ENCODE assay signal across 13 cellular contexts in the genomic region with DNA sequence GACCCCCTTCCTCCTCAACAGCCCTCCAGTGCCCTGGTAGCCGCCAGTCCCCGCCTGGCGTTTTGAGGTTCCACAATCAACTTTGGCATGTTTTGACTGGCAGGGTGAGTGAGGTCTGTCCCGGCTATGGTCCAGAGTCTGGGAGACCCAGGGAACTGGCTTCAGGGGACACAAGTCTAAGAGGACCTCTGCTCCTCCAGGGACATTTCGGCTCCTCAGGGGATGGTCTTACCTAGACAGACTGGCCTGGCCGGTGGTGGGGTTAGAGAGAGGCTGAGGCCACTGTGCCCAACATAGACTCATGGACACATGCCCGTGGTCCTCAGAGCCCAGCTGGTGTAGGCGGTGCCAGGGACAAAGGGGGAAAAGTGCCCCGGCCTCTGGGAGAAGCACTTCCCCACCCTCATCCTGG. TPM values are rescaled to one million over a fixed set of nuclear protein-coding genes. Genes with fewer than 3 reads are reported as not detected.
A peak's percentile ranks its signal among the peaks of the same experiment; 100 is the strongest.
DNase-seq lines count a peak whose midpoint lies in the region; ATAC-seq and TF ChIP-seq lines count a peak whose summit lies in the region.
"Had no signal": no experiment of that assay in that cellular context is flagged by ENCODE, and none has a peak within 500 bp of the region (broad histone marks: within the 10 kb centered on the region; RNA-seq: fewer than 3 reads in every experiment).

No MANE protein-coding gene starts in this region.

- TF ChIP-seq EP300 in transverse colon (IDR thresholded peaks at IDR 0.05; ENCODE audit: low read depth), result no peak

- H3K4me1 Mint-ChIP-seq in activated B cell treated with CpG ODN at 0.5 μM for 24 hours, result peaks cover 78% of the 10 kb centered on the region
- H3K4me1 Mint-ChIP-seq in immature natural killer cell, result peaks cover 70 to 72% of the 10 kb centered on the region in 2 donors

- no peak for ATAC-seq in activated B cell treated with CpG ODN at 0.5 μM for 24 hours (ENCODE audit: low read depth)
- ATAC-seq: left cardiac atrium had no signal

- POLR2A ChIA-PET in activated B cell treated with CpG ODN at 0.5 μM for 24 hours (lab: Charles Lee), result interaction anchor here (0.7 to 48.2 kb wide), 6 partner anchors 1 to 791 kb away, joined by 3 to 2404 read pairs (median 524); a partner anchor contains a TSS

- TF ChIP-seq CTCF in activated B cell treated with CpG ODN at 0.5 μM for 24 hours (IDR thresholded peaks at IDR 0.05), result no peak
- no peak for TF ChIP-seq CTCF in transverse colon (IDR thresholded peaks at IDR 0.05)

- TF ChIP-seq POLR2A in transverse colon (IDR thresholded peaks at IDR 0.05), result no peak

- H3K4me1 ChIP-seq in transverse colon, result peaks cover 15 to 46% (median 33%) of the 10 kb centered on the region in 4 donors

- H3K9me3 Mint-ChIP-seq in activated B cell treated with CpG ODN at 0.5 μM for 24 hours (no peaks in the 10 kb centered on the region), immature natural killer cell (no peaks in the 10 kb centered on the region)

- CTCF ChIA-PET in activated B cell treated with CpG ODN at 0.5 μM for 24 hours (lab: Charles Lee), result interaction anchor here (0.6 to 15.7 kb wide), 4 partner anchors 9 to 42 kb away, joined by 3 to 220 read pairs (median 8); no protein-coding TSS in a partner anchor

- H3K9me3 ChIP-seq in transverse colon, result no peaks in the 10 kb centered on the region
- H3K9me3 ChIP-seq: SJCRH30 had no signal

- DNase-seq in activated T-cell treated with anti-CD3 and anti-CD28 coated beads, Interleukin-2, amount 50 U/mL, for 1 hour, result peak; percentile 58
- DNase-seq in activated T-cell treated with anti-CD3 and anti-CD28 coated beads for 4 hours, result no peak
- DNase-seq in activated B cell treated with CpG ODN at 0.5 μM for 24 hours, result no peak
- no peak for DNase-seq in immature natural killer cell
- no peak for DNase-seq in transverse colon
- DNase-seq in posterior vena cava (ENCODE audit: low spot score), result no peak
- no peak for DNase-seq in iPS-NIHi11 (ENCODE audit: low spot score)
- no peak for DNase-seq in A172 (ENCODE audit: low spot score)
- DNase-seq: ACHN, NCI-H510A had no signal

- H3K27ac Mint-ChIP-seq in activated B cell treated with CpG ODN at 0.5 μM for 24 hours, result peak overlapping the region; percentile 81
- peak overlapping the region; percentile 77 to 95 (median 90) for H3K27ac Mint-ChIP-seq in immature natural killer cell
- H3K27ac Mint-ChIP-seq: progenitor cell of endocrine pancreas had no signal

- H3K36me3 ChIP-seq in transverse colon, result no peaks in the 10 kb centered on the region
- H3K36me3 ChIP-seq: SJCRH30 had no signal

- H3K4me3 ChIP-seq in transverse colon, result peak overlapping the region in 1 of 4 donors; percentile 48
- H3K4me3 ChIP-seq: SJCRH30 had no signal

- H3K36me3 Mint-ChIP-seq in activated B cell treated with CpG ODN at 0.5 μM for 24 hours (ENCODE audit: low read depth) (peaks cover 55% of the 10 kb centered on the region), immature natural killer cell (peaks cover 16 to 24% (median 18%) of the 10 kb centered on the region in 3 donors)

- H3K27me3 Mint-ChIP-seq in activated B cell treated with CpG ODN at 0.5 μM for 24 hours, result no peaks in the 10 kb centered on the region
- H3K27me3 Mint-ChIP-seq in immature natural killer cell (ENCODE audit: low read depth in 3 of 3), result peaks cover 19 to 40% (median 21%) of the 10 kb centered on the region in 3 donors

- peak overlapping the region; percentile 88 to 91 (median 90) for H3K27ac ChIP-seq in transverse colon
- H3K27ac ChIP-seq: SJCRH30 had no signal

- 72% methylated on average over 9 of the region's 9 CpGs; no CpG with 5 or more reads in 1 of the 2 donors for WGBS in transverse colon (ENCODE audit: low coverage in 1 of 2), 2 donors

- intact Hi-C loops in activated B cell treated with CpG ODN at 0.5 μM for 24 hours (cut with micrococcal nuclease) (loop anchor here (1.0 to 5.0 kb wide), 9 partner anchors 8 to 810 kb away; a partner anchor contains a TSS), transverse colon (cut with DNase I; ENCODE audit: low total_unique reads) (no loop called here), posterior vena cava (cut with DNase I) (no loop called here)

- in situ Hi-C loops in transverse colon (cut with MboI; ENCODE audit: low pct_ligation_motif_present in 1 of 4, low pct_unique_long_range_greater_than_20kb in 1 of 4, low sequenced_read_pairs in 3 of 4), result no loop called here

- H3K27me3 ChIP-seq in transverse colon, result peaks cover 16% of the 10 kb centered on the region
- H3K27me3 ChIP-seq: SJCRH30 had no signal

- H3K4me3 Mint-ChIP-seq in activated B cell treated with CpG ODN at 0.5 μM for 24 hours (peak overlapping the region; percentile 95), immature natural killer cell (peak overlapping the region; percentile 76 to 86 (median 79))

RNA-seq across cellular contexts. Expression of a gene that starts 2.2 kb away (rescaled TPM):
- 166 and 181 TPM in 2 replicates for total RNA-seq in activated B cell treated with CpG ODN at 0.5 μM for 24 hours
- 100 to 1,000 TPM in 1 of 3 donors, 10 to 100 TPM in 2; 55.2 to 170 (median 58.2) TPM for polyA plus RNA-seq in immature natural killer cell
- 10 to 100 TPM in 2 of 4 donors, 1 to 10 TPM in 2; 1.2 to 40.8 (median 9.8) TPM for total RNA-seq in transverse colon
- total RNA-seq in posterior vena cava, result 10 to 100 TPM in 1 of 2 donors, 1 to 10 TPM in 1; 6.4 to 15.7 TPM
- total RNA-seq in A172 (2014; rRNA removed; shearing (Covaris generic)), result 0.02 and 0.05 TPM in 2 replicates

RNA-seq across cellular contexts. Expression of a gene that starts 4.2 kb away (rescaled TPM):
- 746 and 896 TPM in 2 replicates for total RNA-seq in activated B cell treated with CpG ODN at 0.5 μM for 24 hours
- 100 to 1,000 TPM; 194 to 262 (median 203) TPM for polyA plus RNA-seq in immature natural killer cell
- 100 to 1,000 TPM in 1 of 4 donors, 10 to 100 TPM in 3; 39.7 to 181 (median 68.0) TPM for total RNA-seq in transverse colon
- 10 to 100 TPM; 35.6 to 37.4 TPM for total RNA-seq in posterior vena cava
- 15.9 and 34.5 TPM in 2 replicates for total RNA-seq in A172 (2014; rRNA removed; shearing (Covaris generic))

RNA-seq across cellular contexts. Expression of a gene that starts 13.4 kb away (rescaled TPM):
- total RNA-seq in activated B cell treated with CpG ODN at 0.5 μM for 24 hours, result 5.2 and 7.1 TPM in 2 replicates
- polyA plus RNA-seq in immature natural killer cell, result not detected
- not detected for total RNA-seq in transverse colon
- not detected for total RNA-seq in posterior vena cava
- total RNA-seq in A172 (2014; rRNA removed; shearing (Covaris generic)), result not detected in 2 replicates
- total RNA-seq: left cardiac atrium, progenitor cell of endocrine pancreas, SJCRH30 had no signal

RNA-seq across cellular contexts. Expression of a gene that starts 35.6 kb away (rescaled TPM):
- total RNA-seq in activated B cell treated with CpG ODN at 0.5 μM for 24 hours (636 and 647 TPM in 2 replicates), transverse colon (100 to 1,000 TPM; 102 to 121 (median 106) TPM), posterior vena cava (10 to 100 TPM; 44.5 to 58.1 TPM)
- 100 to 1,000 TPM; 113 to 230 (median 132) TPM for polyA plus RNA-seq in immature natural killer cell
- total RNA-seq in A172 (2014; rRNA removed; shearing (Covaris generic)), result 60.3 and 70.8 TPM in 2 replicates

RNA-seq across cellular contexts. Expression of a gene that starts 54.1 kb away (rescaled TPM):
- total RNA-seq in activated B cell treated with CpG ODN at 0.5 μM for 24 hours (3.8 TPM in 2 replicates), transverse colon (10 to 100 TPM in 1 of 4 donors, 1 to 10 TPM in 3; 7.4 to 27.9 (median 9.4) TPM), posterior vena cava (1 to 10 TPM; 1.1 to 1.4 TPM)
- polyA plus RNA-seq in immature natural killer cell, result 10 to 100 TPM; 11.3 to 19.7 (median 13.1) TPM
- total RNA-seq in A172 (2014; rRNA removed; shearing (Covaris generic)), result 152 and 239 TPM in 2 replicates
